In the genomic region with DNA sequence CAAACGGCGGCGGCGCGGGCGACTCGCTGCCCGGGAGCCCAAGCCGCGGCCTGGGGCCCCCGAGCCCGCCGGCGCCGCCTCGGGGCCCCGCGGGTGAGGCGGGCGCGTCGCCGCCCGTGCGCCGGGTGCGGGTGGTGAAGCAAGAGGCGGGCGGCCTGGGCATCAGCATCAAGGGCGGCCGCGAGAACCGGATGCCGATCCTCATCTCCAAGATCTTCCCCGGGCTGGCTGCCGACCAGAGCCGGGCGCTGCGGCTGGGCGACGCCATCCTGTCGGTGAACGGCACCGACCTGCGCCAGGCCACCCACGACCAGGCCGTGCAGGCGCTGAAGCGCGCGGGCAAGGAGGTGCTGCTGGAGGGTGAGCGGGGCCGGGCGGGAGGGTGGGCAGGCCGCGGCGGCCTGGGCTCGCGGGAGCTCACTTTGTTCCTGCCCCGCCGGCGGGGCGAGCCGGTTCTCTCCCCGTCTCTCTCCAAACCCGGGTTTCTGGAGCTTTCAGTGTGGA, we compare ENCODE assay signal across 8 cellular contexts. TPM values are rescaled to one million over a fixed set of nuclear protein-coding genes. Genes with fewer than 3 reads are reported as not detected.
DNase-seq lines count a peak whose midpoint lies in the region; ATAC-seq and TF ChIP-seq lines count a peak whose summit lies in the region.

No MANE protein-coding gene starts in this region.

- ATAC-seq in GM19438 (IDR thresholded peaks at IDR 0.05; ENCODE audit: low read depth, unreplicated experiment), result peak; percentile 21
- ATAC-seq in right lobe of liver, result peak; percentile 26 to 47 (median 42)

- peaks cover 5 to 11% of the 10 kb centered on the region in 2 donors for H3K36me3 Mint-ChIP-seq in CD4-positive, alpha-beta memory T cell

- intact Hi-C loops in CD4-positive, alpha-beta memory T cell (cut with micrococcal nuclease), result loop anchor here (2.0 to 5.0 kb wide), 3 partner anchors 35 to 660 kb away; partner anchors contain the start of genes CHTF8 and UTP4
- intact Hi-C loops in right lobe of liver (cut with DNase I), result no loop called here

- H3K27ac ChIP-seq in CD4-positive, alpha-beta memory T cell (ENCODE audit: low read depth, low read length), result peak overlapping the region; percentile 51
- no peak overlapping the region for H3K27ac ChIP-seq in HL-60 (replicated peaks)
- H3K27ac ChIP-seq in coronary artery, result peak overlapping the region; percentile 88 to 90
- peak overlapping the region; percentile 58 to 85 (median 70) for H3K27ac ChIP-seq in right lobe of liver

- POLR2A ChIA-PET in CD4-positive, alpha-beta memory T cell (lab: Charles Lee; ENCODE audit: partially characterized antibody), result interaction anchor here (0.5 to 3.3 kb wide), 20 partner anchors 21 to 1160 kb away, joined by 3 to 28 read pairs (median 4); partner anchors contain the start of genes CHTF8, CYB5B, DDX19A and PDF

- no peaks in the 10 kb centered on the region for H3K9me3 Mint-ChIP-seq in CD4-positive, alpha-beta memory T cell

- H3K4me3 Mint-ChIP-seq in CD4-positive, alpha-beta memory T cell, result peak overlapping the region; percentile 89 to 95 (median 92)

- peaks cover 54% of the 10 kb centered on the region for H3K4me1 ChIP-seq in CD4-positive, alpha-beta memory T cell (ENCODE audit: insufficient read depth, low read length)
- peaks cover 0 to 30% (median 10%) of the 10 kb centered on the region in 4 donors for H3K4me1 ChIP-seq in right lobe of liver

- no peaks in the 10 kb centered on the region for H3K9me3 ChIP-seq in CD4-positive, alpha-beta memory T cell (ENCODE audit: control insufficient read depth in 1 of 2, low read length in 2 of 2)
- no peaks in the 10 kb centered on the region for H3K9me3 ChIP-seq in right lobe of liver

- WGBS in right lobe of liver (ENCODE audit: insufficient coverage, low coverage, low lambda C conversion rate, missing lambda C conversion rate), result no CpG with 5 or more reads among the region's 66 CpGs

- CTCF ChIA-PET in CD4-positive, alpha-beta memory T cell (lab: Charles Lee; ENCODE audit: partially characterized antibody), result interaction anchor here (0.7 to 2.9 kb wide), 8 partner anchors 12 to 1252 kb away, joined by 3 to 10 read pairs (median 6); no protein-coding TSS in a partner anchor

- TF ChIP-seq CTCF in HL-60 (IDR thresholded peaks at IDR 0.05; ENCODE audit: insufficient read depth, low read length) (no peak), coronary artery (IDR thresholded peaks at IDR 0.05) (no peak), right lobe of liver (IDR thresholded peaks at IDR 0.05) (no peak)

- peak overlapping the region; percentile 10 to 77 for H3K4me3 ChIP-seq in CD4-positive, alpha-beta memory T cell (ENCODE audit: low read length in 2 of 2)
- H3K4me3 ChIP-seq in HL-60 (replicated peaks; ENCODE audit: insufficient read depth, low read length), result peak overlapping the region; percentile 52
- H3K4me3 ChIP-seq in coronary artery, result peak overlapping the region; percentile 82
- peak overlapping the region; percentile 67 to 78 (median 72) for H3K4me3 ChIP-seq in right lobe of liver

- H3K27me3 ChIP-seq in CD4-positive, alpha-beta memory T cell (ENCODE audit: insufficient read depth, low read length), result no peaks in the 10 kb centered on the region
- peaks cover 18% of the 10 kb centered on the region for H3K27me3 ChIP-seq in HL-60 (ENCODE audit: insufficient read depth, poor library complexity, severe bottlenecking)
- no peaks in the 10 kb centered on the region for H3K27me3 ChIP-seq in right lobe of liver

- peaks cover 33 to 64% (median 50%) of the 10 kb centered on the region in 4 donors for H3K4me1 Mint-ChIP-seq in CD4-positive, alpha-beta memory T cell

- peak; percentile 30 to 63 (median 46) for DNase-seq in CD4-positive, alpha-beta memory T cell
- DNase-seq in HL-60 (ENCODE audit: low read depth in 1 of 2, low spot score in 1 of 2) (no peak), coronary artery (ENCODE audit: low spot score) (no peak), right lobe of liver (peak; percentile 61 to 76 (median 64)), SK-N-DZ (ENCODE audit: low spot score) (no peak)
- DNase-seq in activated CD4-positive, alpha-beta T cell treated with anti-CD3 and anti-CD28 coated beads for 24 hours (ENCODE audit: low read depth in 2 of 2), result peak; percentile 7 to 27
- peak; percentile 2 for DNase-seq in stimulated activated CD8-positive, alpha-beta memory T cell treated with anti-CD3 and anti-CD28 coated beads, Interleukin-12 subunit alpha, Interleukin-12 subunit beta, amount 100 ng/mL, for 1 hour (ENCODE audit: low read depth)

- H3K36me3 ChIP-seq in CD4-positive, alpha-beta memory T cell (ENCODE audit: insufficient read depth, low read length), result no peaks in the 10 kb centered on the region
- no peaks in the 10 kb centered on the region for H3K36me3 ChIP-seq in right lobe of liver

- peaks cover 0 to 2% of the 10 kb centered on the region in 2 donors for H3K27me3 Mint-ChIP-seq in CD4-positive, alpha-beta memory T cell

- TF ChIP-seq POLR2A in right lobe of liver (IDR thresholded peaks at IDR 0.05), result peak; percentile 6

- peak overlapping the region in 6 of 7 donors; percentile 79 to 92 (median 88) for H3K27ac Mint-ChIP-seq in CD4-positive, alpha-beta memory T cell

RNA-seq across cellular contexts. Expression of gene SNTB2, which starts 0.5 kb away (rescaled TPM):
- total RNA-seq in CD4-positive, alpha-beta memory T cell, result 10 to 100 TPM; 15.4 to 21.2 TPM
- 10 to 100 TPM in 1 of 2 donors, 1 to 10 TPM in 1; 4.5 to 19.1 TPM for polyA plus RNA-seq in CD4-positive, alpha-beta memory T cell
- 10 to 100 TPM in 4 of 6 experiments, 1 to 10 TPM in 2; 7.5 to 13.9 (median 10.6) TPM for total RNA-seq in right lobe of liver
- polyA plus RNA-seq in SK-N-DZ (2014; cell fraction: cytosol; rRNA removed), result 5.9 and 8.4 TPM in 2 replicates
- 5.8 and 8.8 TPM in 2 replicates for polyA plus RNA-seq in SK-N-DZ (2014; cell fraction: nucleus; rRNA removed)

RNA-seq across cellular contexts. Expression of gene UTP4, which starts 55.0 kb away (rescaled TPM):
- total RNA-seq in CD4-positive, alpha-beta memory T cell, result 10 to 100 TPM; 36.9 to 37.0 TPM
- 10 to 100 TPM; 64.8 to 96.5 TPM for polyA plus RNA-seq in CD4-positive, alpha-beta memory T cell
- total RNA-seq in right lobe of liver, result 10 to 100 TPM; 13.9 to 22.2 (median 19.6) TPM
- 22.8 and 30.1 TPM in 2 replicates for polyA plus RNA-seq in SK-N-DZ (2014; cell fraction: cytosol; rRNA removed)
- 33.6 and 43.8 TPM in 2 replicates for polyA plus RNA-seq in SK-N-DZ (2014; cell fraction: nucleus; rRNA removed)

RNA-seq across cellular contexts. Expression of gene CHTF8, which starts 55.1 kb away (rescaled TPM):
- 100 to 1,000 TPM; 141 TPM for total RNA-seq in CD4-positive, alpha-beta memory T cell
- 100 to 1,000 TPM; 160 to 231 TPM for polyA plus RNA-seq in CD4-positive, alpha-beta memory T cell
- 10 to 100 TPM; 56.6 to 78.3 (median 65.4) TPM for total RNA-seq in right lobe of liver
- polyA plus RNA-seq in SK-N-DZ (2014; cell fraction: cytosol; rRNA removed), result 135 and 144 TPM in 2 replicates
- polyA plus RNA-seq in SK-N-DZ (2014; cell fraction: nucleus; rRNA removed), result 91.1 and 114 TPM in 2 replicates

Comparison
In these comparisons a context has a peak if more than half of its experiments do, and no peak if none do; other contexts are left out.
1. DNase-seq: peak in CD4-positive, alpha-beta memory T cell (5 of 5), activated CD4-positive, alpha-beta T cell treated with anti-CD3 and anti-CD28 coated beads for 24 hours (2 of 2), right lobe of liver (3 of 3) and stimulated activated CD8-positive, alpha-beta memory T cell treated with anti-CD3 and anti-CD28 coated beads, Interleukin-12 subunit alpha, Interleukin-12 subunit beta, amount 100 ng/mL, for 1 hour (single experiment); none in HL-60 (0 of 2), coronary artery (single experiment) and SK-N-DZ (single experiment).
2. Peak in every context shown above with its lines, with median percentiles within 50 percentile points of each other: H3K4me3 ChIP-seq.